In genomic region chr1:161196521-161197451, GRCh38 we compare ENCODE assay signal across 9 cellular contexts. TPM values are rescaled to one million over a fixed set of nuclear protein-coding genes. Genes with fewer than 3 reads are reported as not detected.
DNase-seq lines count a peak whose midpoint lies in the region; ATAC-seq and TF ChIP-seq lines count a peak whose summit lies in the region.
"Had no signal": no experiment of that assay in that cellular context is flagged by ENCODE, and none has a peak within 500 bp of the region (broad histone marks: within the 10 kb centered on the region; RNA-seq: fewer than 3 reads in every experiment).

No MANE protein-coding gene starts in this region.

- H3K9ac ChIP-seq in muscle layer of colon (ENCODE audit: low read length) = peak overlapping the region; percentile 50

- H3K4me3 Mint-ChIP-seq in activated naive CD8-positive, alpha-beta T cell treated with anti-CD3 and anti-CD28 coated beads, Interleukin-2, amount 10 ng/mL, durations not matched to agents 7 days and 5 days = no peak overlapping the region
- no peak overlapping the region for H3K4me3 Mint-ChIP-seq in activated naive CD8-positive, alpha-beta T cell treated with anti-CD3 and anti-CD28 coated beads for 36 hours

- peaks cover 55% of the 10 kb centered on the region for H3K4me1 Mint-ChIP-seq in activated naive CD8-positive, alpha-beta T cell treated with anti-CD3 and anti-CD28 coated beads, Interleukin-2, amount 10 ng/mL, durations not matched to agents 7 days and 5 days
- peaks cover 37% of the 10 kb centered on the region for H3K4me1 Mint-ChIP-seq in activated naive CD8-positive, alpha-beta T cell treated with anti-CD3 and anti-CD28 coated beads for 36 hours

- no peak for DNase-seq in activated naive CD8-positive, alpha-beta T cell treated with anti-CD3 and anti-CD28 coated beads, Interleukin-2, amount 10 ng/mL, durations not matched to agents 7 days and 5 days
- no peak for DNase-seq in activated naive CD8-positive, alpha-beta T cell treated with anti-CD3 and anti-CD28 coated beads for 36 hours
- DNase-seq in vagina (ENCODE audit: extremely low spot score in 2 of 2) (no peak), NCI-H510A (lab: John Stamatoyannopoulos, UW) (no peak), SKM-1 (lab: John Stamatoyannopoulos, UW; ENCODE audit: unreplicated experiment) (no peak)

- H3K27me3 Mint-ChIP-seq in activated naive CD8-positive, alpha-beta T cell treated with anti-CD3 and anti-CD28 coated beads, Interleukin-2, amount 10 ng/mL, durations not matched to agents 7 days and 5 days = no peaks in the 10 kb centered on the region
- H3K27me3 Mint-ChIP-seq in activated naive CD8-positive, alpha-beta T cell treated with anti-CD3 and anti-CD28 coated beads for 36 hours = no peaks in the 10 kb centered on the region

- H3K9me3 Mint-ChIP-seq in activated naive CD8-positive, alpha-beta T cell treated with anti-CD3 and anti-CD28 coated beads, Interleukin-2, amount 10 ng/mL, durations not matched to agents 7 days and 5 days = no peaks in the 10 kb centered on the region
- no peaks in the 10 kb centered on the region for H3K9me3 Mint-ChIP-seq in activated naive CD8-positive, alpha-beta T cell treated with anti-CD3 and anti-CD28 coated beads for 36 hours

- no peak overlapping the region for H3K4me3 ChIP-seq in esophagus (ENCODE audit: low read depth in 1 of 2, low read length in 2 of 2)
- peak overlapping the region in 1 of 2 donors; percentile 53 for H3K4me3 ChIP-seq in muscle layer of colon (ENCODE audit: low read depth in 1 of 2, low read length in 2 of 2)
- peak overlapping the region; percentile 34 to 59 for H3K4me3 ChIP-seq in vagina

- ATAC-seq in activated naive CD8-positive, alpha-beta T cell treated with anti-CD3 and anti-CD28 coated beads, Interleukin-2, amount 10 ng/mL, durations not matched to agents 7 days and 5 days (ENCODE audit: low read depth) = no peak
- ATAC-seq in HG03565 (IDR thresholded peaks at IDR 0.05; ENCODE audit: unreplicated experiment) = no peak

- TF ChIP-seq CTCF in vagina (IDR thresholded peaks at IDR 0.05) = no peak

- no peaks in the 10 kb centered on the region for H3K9me3 ChIP-seq in esophagus (ENCODE audit: control insufficient read depth in 2 of 2, insufficient read depth in 1 of 2, low read depth in 1 of 2, low read length in 1 of 2)
- no peaks in the 10 kb centered on the region for H3K9me3 ChIP-seq in muscle layer of colon (ENCODE audit: low read length)
- no peaks in the 10 kb centered on the region for H3K9me3 ChIP-seq in vagina

- H3K36me3 ChIP-seq in esophagus (ENCODE audit: control insufficient read depth in 2 of 2, insufficient read depth in 2 of 2, low read length in 1 of 2) (peaks cover 0 to 5% of the 10 kb centered on the region in 2 donors), muscle layer of colon (ENCODE audit: insufficient read depth, low read length) (peaks cover 9% of the 10 kb centered on the region), vagina (peaks cover 0 to 8% of the 10 kb centered on the region in 2 donors)

- H3K36me3 Mint-ChIP-seq in activated naive CD8-positive, alpha-beta T cell treated with anti-CD3 and anti-CD28 coated beads, Interleukin-2, amount 10 ng/mL, durations not matched to agents 7 days and 5 days = no peaks in the 10 kb centered on the region
- H3K36me3 Mint-ChIP-seq in activated naive CD8-positive, alpha-beta T cell treated with anti-CD3 and anti-CD28 coated beads for 36 hours = no peaks in the 10 kb centered on the region

- no peaks in the 10 kb centered on the region for H3K27me3 ChIP-seq in esophagus (ENCODE audit: control insufficient read depth in 1 of 2, insufficient read depth in 2 of 2, low read length in 2 of 2)
- no peaks in the 10 kb centered on the region for H3K27me3 ChIP-seq in muscle layer of colon (ENCODE audit: control insufficient read depth in 1 of 2, insufficient read depth in 2 of 2, low read length in 2 of 2)
- H3K27me3 ChIP-seq in vagina = no peaks in the 10 kb centered on the region

- intact Hi-C loops in vagina (cut with DNase I) = loop anchor here (10.0 kb wide), 1 partner anchor 188 kb away; no protein-coding TSS in a partner anchor

- POLR2A ChIA-PET in activated naive CD8-positive, alpha-beta T cell treated with anti-CD3 and anti-CD28 coated beads, Interleukin-2, amount 10 ng/mL, durations not matched to agents 7 days and 5 days (lab: Charles Lee) = interaction anchor here (0.6 to 1.9 kb wide), 4 partner anchors 11 to 109 kb away, joined by 3 to 7 read pairs (median 5); no protein-coding TSS in a partner anchor

- H3K27ac ChIP-seq in esophagus (ENCODE audit: low read depth in 2 of 2, low read length in 1 of 2) = peak overlapping the region; percentile 9 to 56
- H3K27ac ChIP-seq in muscle layer of colon (ENCODE audit: low read depth, low read length) = peak overlapping the region; percentile 81
- peak overlapping the region; percentile 97 for H3K27ac ChIP-seq in vagina

- TF ChIP-seq POLR2A in vagina (IDR thresholded peaks at IDR 0.05) = peak in 1 of 2 donors; percentile 19

- peak overlapping the region; percentile 85 for H3K27ac Mint-ChIP-seq in activated naive CD8-positive, alpha-beta T cell treated with anti-CD3 and anti-CD28 coated beads, Interleukin-2, amount 10 ng/mL, durations not matched to agents 7 days and 5 days
- no peak overlapping the region for H3K27ac Mint-ChIP-seq in activated naive CD8-positive, alpha-beta T cell treated with anti-CD3 and anti-CD28 coated beads for 36 hours

- WGBS in esophagus, 2 donors = 66 to 71% methylated on average over 27 of the region's 27 CpGs

- peaks cover 5 to 25% of the 10 kb centered on the region in 2 donors for H3K4me1 ChIP-seq in esophagus (ENCODE audit: control insufficient read depth in 2 of 2, insufficient read depth in 2 of 2, low read length in 1 of 2)
- H3K4me1 ChIP-seq in muscle layer of colon (ENCODE audit: insufficient read depth, low read length) = peaks cover 64% of the 10 kb centered on the region
- H3K4me1 ChIP-seq in vagina = peaks cover 88% of the 10 kb centered on the region

RNA-seq across cellular contexts. Expression of gene ADAMTS4, which starts 2.1 kb away (rescaled TPM):
- total RNA-seq in activated naive CD8-positive, alpha-beta T cell treated with anti-CD3 and anti-CD28 coated beads, Interleukin-2, amount 10 ng/mL, durations not matched to agents 7 days and 5 days = 1 to 10 TPM; 2.5 to 3.5 TPM
- total RNA-seq in activated naive CD8-positive, alpha-beta T cell treated with anti-CD3 and anti-CD28 coated beads for 36 hours = 1 to 10 TPM; 2.5 to 3.8 TPM
- polyA plus RNA-seq in esophagus = 1 to 10 TPM in 1 of 2 donors, under 1 TPM in 1; 0.82 to 1.1 TPM
- 78.3 TPM for total RNA-seq in vagina

RNA-seq across cellular contexts. Expression of gene NDUFS2, which starts 5.4 kb away (rescaled TPM):
- total RNA-seq in activated naive CD8-positive, alpha-beta T cell treated with anti-CD3 and anti-CD28 coated beads, Interleukin-2, amount 10 ng/mL, durations not matched to agents 7 days and 5 days = 10 to 100 TPM; 80.6 to 92.8 TPM
- total RNA-seq in activated naive CD8-positive, alpha-beta T cell treated with anti-CD3 and anti-CD28 coated beads for 36 hours = 10 to 100 TPM; 87.7 to 95.8 TPM
- 10 to 100 TPM; 27.8 to 76.0 TPM for polyA plus RNA-seq in esophagus
- 104 TPM for total RNA-seq in vagina

RNA-seq across cellular contexts. Expression of gene FCER1G, which starts 18.3 kb away (rescaled TPM):
- total RNA-seq in activated naive CD8-positive, alpha-beta T cell treated with anti-CD3 and anti-CD28 coated beads, Interleukin-2, amount 10 ng/mL, durations not matched to agents 7 days and 5 days = 10 to 100 TPM; 18.9 to 22.1 TPM
- total RNA-seq in activated naive CD8-positive, alpha-beta T cell treated with anti-CD3 and anti-CD28 coated beads for 36 hours = 1 to 10 TPM; 1.2 to 3.0 TPM
- 10 to 100 TPM; 10.0 to 14.0 TPM for polyA plus RNA-seq in esophagus
- total RNA-seq in vagina = 64.8 TPM
- total RNA-seq: epithelial cell of proximal tubule had no signal

RNA-seq across cellular contexts. Expression of gene B4GALT3, which starts 19.5 kb away (rescaled TPM):
- total RNA-seq in activated naive CD8-positive, alpha-beta T cell treated with anti-CD3 and anti-CD28 coated beads, Interleukin-2, amount 10 ng/mL, durations not matched to agents 7 days and 5 days = 10 to 100 TPM; 54.5 to 54.8 TPM
- total RNA-seq in activated naive CD8-positive, alpha-beta T cell treated with anti-CD3 and anti-CD28 coated beads for 36 hours = 10 to 100 TPM; 49.5 to 53.9 TPM
- polyA plus RNA-seq in esophagus = 10 to 100 TPM; 18.3 to 18.8 TPM
- total RNA-seq in vagina = 16.2 TPM

RNA-seq across cellular contexts. Expression of gene APOA2, which starts 26.6 kb away (rescaled TPM):
- not detected for total RNA-seq in activated naive CD8-positive, alpha-beta T cell treated with anti-CD3 and anti-CD28 coated beads, Interleukin-2, amount 10 ng/mL, durations not matched to agents 7 days and 5 days
- not detected for total RNA-seq in activated naive CD8-positive, alpha-beta T cell treated with anti-CD3 and anti-CD28 coated beads for 36 hours
- not detected for polyA plus RNA-seq in esophagus
- not detected for total RNA-seq in vagina
- total RNA-seq: epithelial cell of proximal tubule had no signal

Comparison
In these comparisons a context has a peak if more than half of its experiments do, and no peak if none do; other contexts are left out.
1. RNA of gene FCER1G, which starts 18.3 kb away (total RNA-seq): 64.8 TPM in vagina (single experiment) and 18.9 to 22.1 TPM in activated naive CD8-positive, alpha-beta T cell treated with anti-CD3 and anti-CD28 coated beads, Interleukin-2, amount 10 ng/mL, durations not matched to agents 7 days and 5 days; 1.2 to 3.0 TPM in activated naive CD8-positive, alpha-beta T cell treated with anti-CD3 and anti-CD28 coated beads for 36 hours; every median in the first group is over 4 times any median in the second.
2. H3K27ac ChIP-seq: peak in every context shown above with its lines; median percentile 97 in vagina; 81 in muscle layer of colon; 32 in esophagus.
3. H3K4me3 ChIP-seq: peak in vagina (2 of 2); none in esophagus (0 of 2).
4. RNA of gene ADAMTS4, which starts 2.1 kb away (total RNA-seq): 78.3 TPM in vagina (single experiment); 2.5 to 3.8 TPM in activated naive CD8-positive, alpha-beta T cell treated with anti-CD3 and anti-CD28 coated beads for 36 hours and 2.5 to 3.5 TPM in activated naive CD8-positive, alpha-beta T cell treated with anti-CD3 and anti-CD28 coated beads, Interleukin-2, amount 10 ng/mL, durations not matched to agents 7 days and 5 days; every median in the first group is over 10 times any median in the second.